Comparison of ENCODE assay signal across 35 cellular contexts in the genomic region with DNA sequence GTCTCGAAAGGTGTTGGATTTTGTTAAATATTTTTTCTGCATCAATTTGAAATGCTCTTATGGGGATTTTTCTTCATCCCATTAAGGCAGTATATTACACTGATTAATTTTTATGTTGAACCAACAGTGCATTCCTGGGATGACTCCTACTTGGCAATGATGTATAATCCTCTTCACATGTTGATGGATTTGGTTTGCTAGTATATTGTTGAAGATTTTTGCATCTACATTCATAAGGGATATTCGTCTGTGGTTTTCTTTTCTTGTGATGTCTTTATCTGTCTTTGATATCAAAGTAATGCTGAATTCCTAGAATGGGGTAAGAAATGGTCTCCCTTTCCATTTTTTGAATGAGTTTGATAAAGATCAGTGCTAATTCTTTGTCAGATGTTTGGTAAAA.
"Had no signal": no experiment of that assay in that cellular context is flagged by ENCODE, and none has a peak within 500 bp of the region (broad histone marks: within the 10 kb centered on the region; RNA-seq: fewer than 3 reads in every experiment).

No MANE protein-coding gene starts in this region.

- H3K36me3 ChIP-seq: MG63 had no signal

- H3K4me3 ChIP-seq: MG63 had no signal

- DNase-seq: Karpas-422, Kasumi-1, MG63, MM.1S, MV-4-11, NCI-H1048, NCI-H1092, NCI-H1092 treated with DMSO at 0.1 percent for 48 hours, NCI-H1105, NCI-H1105 treated with DMSO at 0.1 percent for 48 hours, NCI-H1417, NCI-H1417 treated with DMSO at 0.1 percent for 48 hours, NCI-H1436, NCI-H1436 treated with DMSO at 0.1 percent for 48 hours, NCI-H146, NCI-H1694, NCI-H1694 treated with DMSO at 0.1 percent for 48 hours, NCI-H187, NCI-H187 treated with DMSO at 0.1 percent for 48 hours, NCI-H1930, NCI-H2029, NCI-H2029 treated with DMSO at 0.1 percent for 48 hours, NCI-H2081, NCI-H2081 treated with DMSO at 0.1 percent for 48 hours, NCI-H2107, NCI-H2171, NCI-H2171 treated with DMSO at 0.1 percent for 48 hours, NCI-H2227 treated with DMSO at 0.1 percent for 48 hours, NCI-H226, NCI-H345, NCI-H446, NCI-H446 treated with DMSO at 0.1 percent for 48 hours, NCI-H510A, NCI-H510A treated with DMSO at 0.1 percent for 48 hours, NCI-H524 had no signal
